ENCODE assay signal across 17 cellular contexts in the genomic region with DNA sequence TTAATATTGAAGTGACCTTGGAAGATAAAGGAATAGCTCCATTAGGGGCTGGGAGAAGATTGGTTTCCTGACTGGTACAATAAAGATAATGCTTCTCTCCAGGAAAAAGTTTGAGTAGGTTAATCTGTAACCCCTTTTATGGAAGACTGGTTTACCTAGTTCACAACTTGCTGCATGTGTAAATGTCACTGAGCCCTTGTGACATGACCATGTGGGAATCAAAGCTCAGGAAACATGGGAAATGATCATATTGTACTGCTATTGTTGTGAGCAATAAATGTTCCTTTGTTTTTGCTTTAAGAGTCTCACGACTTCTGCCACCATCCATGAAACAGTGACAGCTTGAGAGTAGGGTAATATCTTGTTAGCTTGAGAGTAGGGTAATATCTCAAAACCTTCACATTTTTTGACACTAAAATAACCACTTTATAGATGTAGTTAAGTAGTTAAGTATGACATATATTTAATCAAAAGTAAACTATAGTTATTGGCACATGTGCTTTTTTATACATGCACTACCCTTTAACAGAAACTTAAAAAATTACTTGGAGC.
DNase-seq lines count a peak whose midpoint lies in the region; ATAC-seq and TF ChIP-seq lines count a peak whose summit lies in the region.
"Had no signal": no experiment of that assay in that cellular context is flagged by ENCODE, and none has a peak within 500 bp of the region (broad histone marks: within the 10 kb centered on the region; RNA-seq: fewer than 3 reads in every experiment).

No MANE protein-coding gene starts in this region.

- no peak overlapping the region for H3K9ac ChIP-seq in colonic mucosa (ENCODE audit: low read depth in 2 of 2, low read length in 2 of 2)
- H3K9ac ChIP-seq: BLaER1 had no signal

- CTCF ChIA-PET in GM10248 (lab: Yijun Ruan, JAX) = no interaction called here

- H3K9me3 ChIP-seq in colonic mucosa = no peaks in the 10 kb centered on the region
- H3K9me3 ChIP-seq in mucosa of descending colon = no peaks in the 10 kb centered on the region
- H3K9me3 ChIP-seq: BLaER1, Caco-2 had no signal

- H3K27me3 ChIP-seq in colonic mucosa = no peaks in the 10 kb centered on the region
- H3K27me3 ChIP-seq: BLaER1 had no signal

- H3K4me3 ChIP-seq in colonic mucosa = no peak overlapping the region
- H3K4me3 ChIP-seq in mucosa of descending colon = no peak overlapping the region
- H3K4me3 ChIP-seq: BLaER1 had no signal

- H3K27ac ChIP-seq in colonic mucosa = peak overlapping the region; percentile 18
- H3K27ac ChIP-seq: BLaER1, HL-60 had no signal

- TF ChIP-seq CTCF in colonic mucosa (IDR thresholded peaks at IDR 0.05) (no peak), mucosa of descending colon (IDR thresholded peaks at IDR 0.05) (no peak), GM10248 (IDR thresholded peaks at IDR 0.05; ENCODE audit: control extremely low read depth, extremely low read depth, low read depth, missing control alignments) (no peak)

- H3K36me3 ChIP-seq in colonic mucosa (no peaks in the 10 kb centered on the region), mucosa of descending colon (ENCODE audit: low read depth) (no peaks in the 10 kb centered on the region)
- H3K36me3 ChIP-seq: BLaER1 had no signal

- peak; percentile 97 for ATAC-seq in mucosa of descending colon
- ATAC-seq: HCT116 had no signal

- intact Hi-C loops in colonic mucosa (cut with DNase I) = no loop called here
- intact Hi-C loops in mucosa of descending colon (cut with DNase I, micrococcal nuclease) = no loop called here

- POLR2A ChIA-PET in GM10248 (lab: Yijun Ruan, JAX) = no interaction called here

- DNase-seq in DMS53 (lab: John Stamatoyannopoulos, UW) (peak; percentile 34), DMS53 treated with DMSO at 0.1 percent for 48 hours (lab: John Stamatoyannopoulos, UW; ENCODE audit: unreplicated experiment) (no peak), colonic mucosa (peak; percentile 69), mucosa of descending colon (peak in 1 of 3 donors; percentile 64), NCI-H1092 (lab: John Stamatoyannopoulos, UW) (no peak), GM10248 (ENCODE audit: extremely low spot score) (no peak), D341Med (ENCODE audit: low spot score) (no peak)
- DNase-seq: 8988T; AML-193; Caco-2; CD8-positive, alpha-beta memory T cell; GF-D8; IMR-90; KBM-7 had no signal

- H3K4me1 ChIP-seq in colonic mucosa (no peaks in the 10 kb centered on the region), mucosa of descending colon (ENCODE audit: low read depth) (peaks cover 13% of the 10 kb centered on the region)
- H3K4me1 ChIP-seq: BLaER1 had no signal

Comparison
In these comparisons a context has a peak if more than half of its experiments do, and no peak if none do; other contexts are left out.
1. DNase-seq: peak in DMS53 (single experiment) and colonic mucosa (single experiment); none in DMS53 treated with DMSO at 0.1 percent for 48 hours (single experiment), NCI-H1092 (single experiment), GM10248 (single experiment) and D341Med (single experiment).